14 cellular contexts compared by ENCODE assay signal in genomic region chr2:86025229-86025820, GRCh38.
DNase-seq lines count a peak whose midpoint lies in the region; ATAC-seq, FAIRE-seq and TF ChIP-seq lines count a peak whose summit lies in the region.
"Had no signal": no experiment of that assay in that cellular context is flagged by ENCODE, and none has a peak within 500 bp of the region (broad histone marks: within the 10 kb centered on the region; RNA-seq: fewer than 3 reads in every experiment).

No MANE protein-coding gene starts in this region.

- no peaks in the 10 kb centered on the region for H3K9me3 ChIP-seq in A549
- H3K9me3 ChIP-seq in SK-N-SH: no peaks in the 10 kb centered on the region
- no peaks in the 10 kb centered on the region for H3K9me3 ChIP-seq in small intestine (ENCODE audit: control insufficient read depth, low read depth)
- H3K9me3 ChIP-seq: MG63, ovary had no signal

- H2AFZ ChIP-seq in SK-N-SH (ENCODE audit: low read depth): no peak overlapping the region

- H3K4me2 ChIP-seq in A549: no peak overlapping the region
- H3K4me2 ChIP-seq in SK-N-SH: no peak overlapping the region

- H3K9me2 ChIP-seq in SK-N-SH: no peaks in the 10 kb centered on the region

- no peak overlapping the region for H3K4me3 ChIP-seq in A549
- no peak overlapping the region for H3K4me3 ChIP-seq in SK-N-SH (ENCODE audit: low read depth in 2 of 2, low read length in 1 of 2)
- no peak overlapping the region for H3K4me3 ChIP-seq in small intestine (ENCODE audit: low read depth in 1 of 2, low read length in 2 of 2)
- H3K4me3 ChIP-seq: lung, MG63, ovary had no signal

- no peak for TF ChIP-seq EP300 in A549 (IDR thresholded peaks at IDR 0.05)
- TF ChIP-seq EP300 in SK-N-SH (IDR thresholded peaks at IDR 0.05; ENCODE audit: borderline replicate concordance in 1 of 2, low read depth in 1 of 2, low read length in 1 of 2): no peak

- H3K27ac ChIP-seq in A549 (no peak overlapping the region; a peak in 1 of 6 replicates), SK-N-SH (ENCODE audit: low read depth in 2 of 2, low read length in 1 of 2) (no peak overlapping the region), small intestine (ENCODE audit: low read depth in 1 of 2, low read length in 1 of 2) (no peak overlapping the region)
- H3K27ac ChIP-seq: ovary had no signal

- no peaks in the 10 kb centered on the region for H3K79me2 ChIP-seq in SK-N-SH (ENCODE audit: insufficient read depth)

- TF ChIP-seq RAD21 in A549 (conservative IDR thresholded peaks at IDR 0.05 in 1 of 2, IDR thresholded peaks at IDR 0.05 in 1 of 2) (no peak), SK-N-SH (IDR thresholded peaks at IDR 0.05; ENCODE audit: low read length) (peak; percentile 31; the same call in 1 of the 2 replicates)

- TF ChIP-seq CTCF in A549 (IDR thresholded peaks at IDR 0.05) (no peak), SK-N-SH (IDR thresholded peaks at IDR 0.05) (0 out of 2 replicates have a peak, but pooled peaks have one; percentile 18)

- ATAC-seq in A549 (peak; percentile 45 to 58; a peak in 4 of 6 replicates), GM19324 (IDR thresholded peaks at IDR 0.05; ENCODE audit: low FRiP score, unreplicated experiment) (no peak)

- FAIRE-seq in A549 (lab: Jason Lieb, UNC) (no peak), small intestine (lab: Jason Lieb, UNC) (no peak)
- FAIRE-seq: RCC 7860, TTC549 had no signal

- no peaks in the 10 kb centered on the region for H4K20me1 ChIP-seq in SK-N-SH (ENCODE audit: insufficient read depth)

- DNase-seq in A549 (ENCODE audit: low read depth in 1 of 2, low spot score in 1 of 2) (peak in 1 of 2 experiments; percentile 57), ELR (ENCODE audit: low read depth) (peak; percentile 35), SK-N-SH (no peak), iris pigment epithelial cell (ENCODE audit: low read depth) (peak; percentile 15), NCI-H2107 treated with DMSO at 0.1 percent for 48 hours (lab: John Stamatoyannopoulos, UW; ENCODE audit: unreplicated experiment) (no peak), small intestine (no peak)
- no peak for DNase-seq in effector CD4-positive, alpha-beta T cell
- DNase-seq: activated CD8-positive, alpha-beta memory T cell treated with anti-CD3 and anti-CD28 coated beads, Interleukin-2, amount 50 U/mL, for 4 hours; MG63 had no signal

- 96% methylated on average over 7 of the region's 7 CpGs for WGBS in A549 (ENCODE audit: missing lambda C conversion rate)
- 100% methylated on average over 2 of the region's 7 CpGs for WGBS in SK-N-SH (ENCODE audit: low lambda C conversion rate)
- WGBS in small intestine, 3 donors: 95 to 99% (median 95%) methylated on average over 7 of the region's 7 CpGs

- CTCF ChIA-PET in A549 (lab: Yijun Ruan, JAX) (interaction anchor here (0.7 to 6.6 kb wide), 8 partner anchors 35 to 198 kb away, joined by 3 to 40 read pairs (median 4); partner anchors contain the start of gene ST3GAL5), SK-N-SH (lab: Yijun Ruan, JAX) (interaction anchor here (1.2 to 2.5 kb wide), 2 partner anchors 22 to 136 kb away, joined by 3 to 8 read pairs; partner anchors contain the start of gene ST3GAL5)

- no peaks in the 10 kb centered on the region for H3K27me3 ChIP-seq in SK-N-SH (ENCODE audit: insufficient read depth)
- no peaks in the 10 kb centered on the region for H3K27me3 ChIP-seq in small intestine (ENCODE audit: control insufficient read depth in 2 of 2, insufficient read depth in 2 of 2, low read length in 2 of 2)
- H3K27me3 ChIP-seq: MG63, ovary had no signal

- H3F3A ChIP-seq in SK-N-SH (replicated peaks; ENCODE audit: insufficient read depth): no peaks in the 10 kb centered on the region

- H3K9ac ChIP-seq in SK-N-SH: no peak overlapping the region

- H3K36me3 ChIP-seq in SK-N-SH (replicated peaks in 1 of 2; ENCODE audit: control insufficient read depth in 1 of 2, insufficient read depth in 2 of 2, low read length in 1 of 2) (peaks cover 5 to 47% of the 10 kb centered on the region in 2 experiments), small intestine (ENCODE audit: control insufficient read depth in 2 of 2, insufficient read depth in 2 of 2, low read length in 2 of 2) (peaks cover 9 to 10% of the 10 kb centered on the region in 2 donors)
- H3K36me3 ChIP-seq: ovary had no signal

- POLR2A ChIA-PET in A549 (lab: Yijun Ruan, JAX): no interaction called here
- POLR2A ChIA-PET in SK-N-SH (lab: Yijun Ruan, JAX): no interaction called here

- no peak for TF ChIP-seq POLR2A in A549 (IDR thresholded peaks at IDR 0.05; ENCODE audit: low read length)

- H3K4me1 ChIP-seq in A549: 0 out of 3 replicates have a peak, but pooled peaks cover 6% of the 10 kb centered on the region
- H3K4me1 ChIP-seq in SK-N-SH (ENCODE audit: control insufficient read depth in 1 of 2, insufficient read depth in 2 of 2, low read depth in 1 of 2, low read length in 1 of 2): no peaks in the 10 kb centered on the region
- no peaks in the 10 kb centered on the region for H3K4me1 ChIP-seq in small intestine (ENCODE audit: control insufficient read depth in 2 of 2, insufficient read depth in 1 of 2, low read depth in 1 of 2, low read length in 1 of 2)

TF ChIP-seq in A549, 52 proteins besides CTCF, POLR2A, EP300 and RAD21:
- no peak for TF ChIP-seq KDM5A (IDR thresholded peaks at IDR 0.05)
- TF ChIP-seq EHMT2 (IDR thresholded peaks at IDR 0.05; ENCODE audit: low read depth): no peak
- no peak for TF ChIP-seq HOXB13 (CRISPR knock-in tag; IDR thresholded peaks at IDR 0.05; ENCODE audit: low read depth)
- no peak for TF ChIP-seq CBX2 (IDR thresholded peaks at IDR 0.05; ENCODE audit: borderline replicate concordance, low read depth)
- TF ChIP-seq CHD2 (IDR thresholded peaks at IDR 0.05; ENCODE audit: low read length, partially characterized antibody): no peak

TF ChIP-seq in SK-N-SH, 30 proteins besides CTCF, POLR2A, EP300 and RAD21:
- no peak for TF ChIP-seq POLR2AphosphoS5 (IDR thresholded peaks at IDR 0.05; ENCODE audit: low read depth, low read length)
- no peak for TF ChIP-seq REST (IDR thresholded peaks at IDR 0.05; ENCODE audit: low read depth, low read length)
- no peak for TF ChIP-seq JUND (IDR thresholded peaks at IDR 0.05)
- TF ChIP-seq ELF1 (IDR thresholded peaks at IDR 0.05): no peak
- TF ChIP-seq, protein P1, sequence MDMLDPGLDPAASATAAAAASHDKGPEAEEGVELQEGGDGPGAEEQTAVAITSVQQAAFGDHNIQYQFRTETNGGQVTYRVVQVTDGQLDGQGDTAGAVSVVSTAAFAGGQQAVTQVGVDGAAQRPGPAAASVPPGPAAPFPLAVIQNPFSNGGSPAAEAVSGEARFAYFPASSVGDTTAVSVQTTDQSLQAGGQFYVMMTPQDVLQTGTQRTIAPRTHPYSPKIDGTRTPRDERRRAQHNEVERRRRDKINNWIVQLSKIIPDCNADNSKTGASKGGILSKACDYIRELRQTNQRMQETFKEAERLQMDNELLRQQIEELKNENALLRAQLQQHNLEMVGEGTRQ (IDR thresholded peaks at IDR 0.05; ENCODE audit: borderline replicate concordance, low read depth, low read length): no peak
- no peak for TF ChIP-seq SMC3 (IDR thresholded peaks at IDR 0.05; ENCODE audit: low read depth, low read length)
- TF ChIP-seq GATA2 (CRISPR knock-in tag; IDR thresholded peaks at IDR 0.05): no peak
- TF ChIP-seq NRF1 (IDR thresholded peaks at IDR 0.05; ENCODE audit: low read depth, low read length): no peak
- TF ChIP-seq RFX5 (IDR thresholded peaks at IDR 0.05; ENCODE audit: low read length): no peak
- no peak for TF ChIP-seq YY1 (IDR thresholded peaks at IDR 0.05; ENCODE audit: low read depth)
- no peak for TF ChIP-seq TAF1 (IDR thresholded peaks at IDR 0.05; ENCODE audit: borderline replicate concordance, low read depth, low read length)
- TF ChIP-seq, protein P2, sequence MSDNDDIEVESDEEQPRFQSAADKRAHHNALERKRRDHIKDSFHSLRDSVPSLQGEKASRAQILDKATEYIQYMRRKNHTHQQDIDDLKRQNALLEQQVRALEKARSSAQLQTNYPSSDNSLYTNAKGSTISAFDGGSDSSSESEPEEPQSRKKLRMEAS (IDR thresholded peaks at IDR 0.05; ENCODE audit: low read depth): no peak
- TF ChIP-seq MXI1 (IDR thresholded peaks at IDR 0.05; ENCODE audit: low read depth, low read length): no peak

Comparison
In these comparisons a context has a peak if more than half of its experiments do, and no peak if none do; other contexts are left out.
1. DNase-seq: peak in ELR (single experiment) and iris pigment epithelial cell (single experiment); none in SK-N-SH (single experiment), NCI-H2107 treated with DMSO at 0.1 percent for 48 hours (single experiment), small intestine (single experiment) and effector CD4-positive, alpha-beta T cell (single experiment).
2. Of the 12 proteins assayed by ChIP-seq in both A549 and SK-N-SH: peak only in A549: none; only in SK-N-SH: CTCF and RAD21; in both: none; in neither: 10.